1 cellular context compared by ENCODE assay signal in genomic region chr11:78377625-78378418, GRCh38.
TF ChIP-seq lines count a peak whose summit lies in the region.

No MANE protein-coding gene starts in this region.

TF ChIP-seq in K562, 482 proteins besides CTCF, POLR2A, EP300 and RAD21 (continues in another document):
- no peak for TF ChIP-seq SMAD1 (IDR thresholded peaks at IDR 0.05; ENCODE audit: low read depth, low read length, partially characterized antibody)
- no peak for TF ChIP-seq MYNN (IDR thresholded peaks at IDR 0.05)
- TF ChIP-seq MYNN (CRISPR knock-in tag; IDR thresholded peaks at IDR 0.05), result no peak
- no peak for TF ChIP-seq ZNF174 (CRISPR knock-in tag; IDR thresholded peaks at IDR 0.05)
- no peak for TF ChIP-seq NEUROD1 (IDR thresholded peaks at IDR 0.05; ENCODE audit: borderline replicate concordance, low read depth, low read length, partially characterized antibody)
- no peak for TF ChIP-seq GABPA (tag; conservative IDR thresholded peaks at IDR 0.05; ENCODE audit: low read depth)
- TF ChIP-seq ZBTB2 (IDR thresholded peaks at IDR 0.05), result no peak
- peak; percentile 93 for TF ChIP-seq ZEB2 (IDR thresholded peaks at IDR 0.05)
- no peak for TF ChIP-seq KAT2B (IDR thresholded peaks at IDR 0.05; ENCODE audit: low read depth, low read length)
- no peak for TF ChIP-seq MCM2 (IDR thresholded peaks at IDR 0.05; ENCODE audit: low read depth)
- peak; percentile 33; the same call in 1 of the 2 replicates for TF ChIP-seq JUND (IDR thresholded peaks at IDR 0.05; ENCODE audit: borderline replicate concordance, low read depth, low read length)
- peak; percentile 36; the same call in 1 of the 3 replicates for TF ChIP-seq JUND (tag; IDR thresholded peaks at IDR 0.05; ENCODE audit: borderline replicate concordance, low read depth, low read length)
- TF ChIP-seq TBP (optimal IDR thresholded peaks at IDR 0.05; ENCODE audit: low read depth, low read length), result no peak
- TF ChIP-seq ZBTB33 (CRISPR knock-in tag; IDR thresholded peaks at IDR 0.05), result no peak
- TF ChIP-seq TCF3 (CRISPR knock-in tag; IDR thresholded peaks at IDR 0.05), result peak; percentile 83
- TF ChIP-seq NCOA1 (IDR thresholded peaks at IDR 0.05; ENCODE audit: low read depth), result no peak
- TF ChIP-seq NCOA2 (IDR thresholded peaks at IDR 0.05; ENCODE audit: partially characterized antibody in 2 of 2), result no peak
- no peak for TF ChIP-seq NONO (IDR thresholded peaks at IDR 0.05; ENCODE audit: low read depth in 2 of 2, low read length in 1 of 2)
- TF ChIP-seq GATAD2B (IDR thresholded peaks at IDR 0.05; ENCODE audit: borderline replicate concordance), result no peak; the same call in 1 of the 2 replicates
- 0 out of 4 replicates have a peak, but pooled peaks of 1 of the 2 experiments have one; percentile 31 for TF ChIP-seq MNT (conservative IDR thresholded peaks at IDR 0.05)
- TF ChIP-seq ZFP91 (CRISPR knock-in tag; IDR thresholded peaks at IDR 0.05), result no peak
- TF ChIP-seq MBD1 (CRISPR knock-in tag; IDR thresholded peaks at IDR 0.05), result no peak
- no peak for TF ChIP-seq MITF (IDR thresholded peaks at IDR 0.05)
- TF ChIP-seq ETS2 (tag; IDR thresholded peaks at IDR 0.05; ENCODE audit: borderline replicate concordance, poor library complexity, severe bottlenecking), result no peak
- peak; percentile 47; the same call in 1 of the 2 replicates for TF ChIP-seq ARID3A (IDR thresholded peaks at IDR 0.05; ENCODE audit: borderline replicate concordance, low read depth, low read length)
- TF ChIP-seq UBTF (IDR thresholded peaks at IDR 0.05; ENCODE audit: borderline replicate concordance in 1 of 2, low read depth in 2 of 2, low read length in 2 of 2), result 0 out of 4 replicates have a peak, but pooled peaks of 1 of the 2 experiments have one; percentile 10
- TF ChIP-seq DEAF1 (CRISPR knock-in tag; IDR thresholded peaks at IDR 0.05), result no peak
- TF ChIP-seq CCNT2 (IDR thresholded peaks at IDR 0.05; ENCODE audit: borderline replicate concordance, extremely low read depth, insufficient read length, low read depth, low read length), result no peak
- no peak for TF ChIP-seq HBP1 (CRISPR knock-in tag; IDR thresholded peaks at IDR 0.05)
- TF ChIP-seq SMARCC2 (IDR thresholded peaks at IDR 0.05; ENCODE audit: low read depth), result 0 out of 2 replicates have a peak, but pooled peaks have one; percentile 36
- TF ChIP-seq ATF4 (CRISPR knock-in tag; IDR thresholded peaks at IDR 0.05), result no peak
- TF ChIP-seq TCF7L2 (IDR thresholded peaks at IDR 0.05; ENCODE audit: low read depth, low read length), result no peak
- no peak for TF ChIP-seq POLR3A (IDR thresholded peaks at IDR 0.05; ENCODE audit: borderline replicate concordance, extremely low read depth, insufficient read depth, insufficient read length)
- no peak for TF ChIP-seq BCOR (IDR thresholded peaks at IDR 0.05)
- TF ChIP-seq RCOR1 (IDR thresholded peaks at IDR 0.05; ENCODE audit: borderline replicate concordance in 1 of 2, low read depth in 2 of 2, low read length in 2 of 2), result 0 out of 4 replicates have a peak, but pooled peaks of 1 of the 2 experiments have one; percentile 14
- TF ChIP-seq SMAD3 (CRISPR knock-in tag; conservative IDR thresholded peaks at IDR 0.05), result no peak
- TF ChIP-seq ZNF263 (CRISPR knock-in tag; IDR thresholded peaks at IDR 0.05; ENCODE audit: borderline replicate concordance), result no peak
- TF ChIP-seq DPF2 (IDR thresholded peaks at IDR 0.05), result peak; percentile 71
- TF ChIP-seq CXXC5 (CRISPR knock-in tag; IDR thresholded peaks at IDR 0.05), result 0 out of 2 replicates have a peak, but pooled peaks have one; percentile 41
- no peak for TF ChIP-seq CREB3 (tag; conservative IDR thresholded peaks at IDR 0.05; ENCODE audit: low read depth)
- TF ChIP-seq NCOR1 (IDR thresholded peaks at IDR 0.05), result peak; percentile 58
